ENCODE assay signal across 20 cellular contexts in the genomic region with DNA sequence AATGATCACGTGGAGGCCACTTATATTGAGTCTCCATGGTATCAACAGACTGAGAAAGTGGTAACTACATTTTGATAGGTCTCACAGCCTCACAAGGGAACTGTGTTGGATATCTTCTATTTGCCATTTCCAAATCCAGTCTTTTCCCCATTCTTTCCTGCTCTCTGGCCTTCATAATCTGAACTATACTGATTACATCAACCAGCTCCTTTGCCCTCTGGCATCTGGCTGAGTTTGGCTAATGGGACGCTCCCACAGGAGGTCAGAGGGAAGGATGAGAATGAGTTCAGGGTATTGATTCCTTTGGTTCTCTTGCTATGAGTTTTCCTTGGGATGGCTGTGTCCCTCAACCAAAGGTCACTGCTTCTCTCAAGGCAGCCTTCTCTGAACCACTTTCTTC.
"Had no signal": no experiment of that assay in that cellular context is flagged by ENCODE, and none has a peak within 500 bp of the region (broad histone marks: within the 10 kb centered on the region; RNA-seq: fewer than 3 reads in every experiment).

No MANE protein-coding gene starts in this region.

- DNase-seq: MV-4-11, NCI-H1048, NCI-H1105, NCI-H1436 treated with DMSO at 0.1 percent for 48 hours, NCI-H1694, NCI-H187 treated with DMSO at 0.1 percent for 48 hours, NCI-H2029 treated with DMSO at 0.1 percent for 48 hours, NCI-H2227 treated with DMSO at 0.1 percent for 48 hours, NCI-H524, NCI-H774, Right ventricle myocardium superior, RPMI8226, SIG-M5, SK-N-SH, SW 1271, T-cell had no signal

- H3K27ac Mint-ChIP-seq: IgD-negative memory B cell, T-cell had no signal

- H3K4me1 Mint-ChIP-seq: IgD-negative memory B cell, T-cell had no signal

- H3K27me3 Mint-ChIP-seq: IgD-negative memory B cell had no signal

- H3K36me3 ChIP-seq: SJSA1 had no signal

- H3K4me3 Mint-ChIP-seq: IgD-negative memory B cell, T-cell had no signal

- ATAC-seq: K562, T-cell had no signal

- H3K27me3 ChIP-seq: SJSA1 had no signal

- H3K4me2 ChIP-seq: SK-N-SH had no signal

- H3K9me3 ChIP-seq: SJSA1, SK-N-SH had no signal

- H3K27ac ChIP-seq: HL-60, SJSA1 had no signal

- H3K4me3 ChIP-seq: K562, SJSA1 had no signal

- H3K36me3 Mint-ChIP-seq: IgD-negative memory B cell, T-cell had no signal

- H3K9ac ChIP-seq: SK-N-SH had no signal
